Comparison of ENCODE assay signal across 30 cellular contexts in genomic region chr4:6113641-6114040, GRCh38.
"Had no signal": no experiment of that assay in that cellular context is flagged by ENCODE, and none has a peak within 500 bp of the region (broad histone marks: within the 10 kb centered on the region; RNA-seq: fewer than 3 reads in every experiment).

No MANE protein-coding gene starts in this region.

- H3K36me3 ChIP-seq: ascending aorta, MG63 had no signal

- H3K9me3 Mint-ChIP-seq: activated CD4-positive, alpha-beta T cell treated with anti-CD3 and anti-CD28 coated beads, Interleukin-2, amount 10 ng/mL, durations not matched to agents 24 days and 14 days; activated naive CD4-positive, alpha-beta T cell treated with anti-CD3 and anti-CD28 coated beads, Interleukin-2, amount 50 U/mL, for 72 hours; activated naive CD8-positive, alpha-beta T cell treated with anti-CD3 and anti-CD28 coated beads, Interleukin-2, amount 50 U/mL, for 24 hours; activated T-cell treated with anti-CD3 and anti-CD28 coated beads, Interleukin-2, amount 50 U/mL, for 72 hours; T-cell; WTC11 had no signal

- H3K27ac ChIP-seq: ascending aorta, SK-N-MC had no signal

- H3K4me3 Mint-ChIP-seq: activated CD4-positive, alpha-beta T cell treated with anti-CD3 and anti-CD28 coated beads, Interleukin-2, amount 10 ng/mL, durations not matched to agents 24 days and 14 days; activated naive CD8-positive, alpha-beta T cell treated with anti-CD3 and anti-CD28 coated beads, Interleukin-2, amount 50 U/mL, for 24 hours; activated T-cell treated with anti-CD3 and anti-CD28 coated beads, Interleukin-2, amount 50 U/mL, for 72 hours; brain; T-cell; WTC11 had no signal

- H3K4me1 ChIP-seq: ascending aorta had no signal

- DNase-seq: activated CD4-positive, alpha-beta T cell treated with anti-CD3 and anti-CD28 coated beads for 1 hour; activated CD4-positive, alpha-beta T cell treated with anti-CD3 and anti-CD28 coated beads, Interleukin-2, amount 10 ng/mL, durations not matched to agents 24 days and 14 days; activated CD4-positive, alpha-beta T cell treated with anti-CD3 and anti-CD28 coated beads, Interleukin-2, amount 50 U/mL, for 48 hours; activated naive CD4-positive, alpha-beta T cell treated with Interleukin-2 at 50 U/mL for 16 hours; activated naive CD8-positive, alpha-beta T cell treated with anti-CD3 and anti-CD28 coated beads, Interleukin-2, amount 50 U/mL, for 24 hours; activated T-cell treated with anti-CD3 and anti-CD28 coated beads, Interleukin-2, amount 50 U/mL, for 72 hours; amniotic stem cell; MG63; MV-4-11; NCI-H1092 treated with DMSO at 0.1 percent for 48 hours; NCI-H1417 treated with DMSO at 0.1 percent for 48 hours; NCI-H1694; NCI-H2029; NCI-H2107; NCI-H2171 treated with DMSO at 0.1 percent for 48 hours; NCI-H345; NCI-H510A; NCI-H69; NK-92 treated with Interleukin-12 subunit alpha and Interleukin-12 subunit beta, amount 100 ng/mL, for 24 hours; OCI-M1; RPMI8226; T-cell; T-helper 9 cell had no signal

- H3K4me1 Mint-ChIP-seq: activated naive CD8-positive, alpha-beta T cell treated with anti-CD3 and anti-CD28 coated beads, Interleukin-2, amount 50 U/mL, for 24 hours had no signal

- H3K36me3 Mint-ChIP-seq: activated naive CD4-positive, alpha-beta T cell treated with anti-CD3 and anti-CD28 coated beads, Interleukin-2, amount 50 U/mL, for 72 hours; WTC11 had no signal

- H3K27ac Mint-ChIP-seq: activated CD4-positive, alpha-beta T cell treated with anti-CD3 and anti-CD28 coated beads, Interleukin-2, amount 10 ng/mL, durations not matched to agents 24 days and 14 days; activated naive CD4-positive, alpha-beta T cell treated with anti-CD3 and anti-CD28 coated beads, Interleukin-2, amount 50 U/mL, for 72 hours; activated naive CD8-positive, alpha-beta T cell treated with anti-CD3 and anti-CD28 coated beads, Interleukin-2, amount 50 U/mL, for 24 hours; activated T-cell treated with anti-CD3 and anti-CD28 coated beads, Interleukin-2, amount 50 U/mL, for 72 hours; brain; T-cell; WTC11 had no signal

- ATAC-seq: activated naive CD4-positive, alpha-beta T cell treated with anti-CD3 and anti-CD28 coated beads, Interleukin-2, amount 50 U/mL, for 72 hours; activated naive CD8-positive, alpha-beta T cell treated with anti-CD3 and anti-CD28 coated beads, Interleukin-2, amount 50 U/mL, for 24 hours; activated T-cell treated with anti-CD3 and anti-CD28 coated beads, Interleukin-2, amount 50 U/mL, for 72 hours; Panc1; Right ventricle myocardium inferior; T-cell; WTC11 had no signal

- H3K4me3 ChIP-seq: ascending aorta, MG63, SK-N-MC had no signal

- H3K27me3 ChIP-seq: ascending aorta, MG63 had no signal
